ENCODE assay signal across 8 cellular contexts in genomic region chr20:43658068-43658722, GRCh38. TPM values are rescaled to one million over a fixed set of nuclear protein-coding genes. Genes with fewer than 3 reads are reported as not detected.
DNase-seq lines count a peak whose midpoint lies in the region; ATAC-seq and TF ChIP-seq lines count a peak whose summit lies in the region.

No MANE protein-coding gene starts in this region.

- peak overlapping the region; percentile 69 for H3K27ac Mint-ChIP-seq in activated CD4-positive, alpha-beta memory T cell treated with anti-CD3 and anti-CD28 coated beads, Interleukin-2, amount 10 ng/mL, durations not matched to agents 7 days and 5 days

- CTCF ChIA-PET in activated CD4-positive, alpha-beta memory T cell treated with anti-CD3 and anti-CD28 coated beads, Interleukin-2, amount 10 ng/mL, durations not matched to agents 7 days and 5 days (lab: Charles Lee), result interaction anchor here (0.6 kb wide), 1 partner anchor 146 kb away, joined by 3 read pairs; no protein-coding TSS in a partner anchor

- peak; percentile 31 for TF ChIP-seq CTCF in foreskin keratinocyte (conservative IDR thresholded peaks at IDR 0.05)

- no peaks in the 10 kb centered on the region for H3K36me3 ChIP-seq in skeletal muscle tissue (ENCODE audit: control insufficient read depth in 3 of 3, insufficient read depth in 3 of 3, low read length in 3 of 3)

- H3K4me1 Mint-ChIP-seq in activated CD4-positive, alpha-beta memory T cell treated with anti-CD3 and anti-CD28 coated beads, Interleukin-2, amount 10 ng/mL, durations not matched to agents 7 days and 5 days, result peaks cover 18% of the 10 kb centered on the region

- peak; percentile 29 for DNase-seq in activated CD4-positive, alpha-beta memory T cell treated with anti-CD3 and anti-CD28 coated beads, Interleukin-2, amount 10 ng/mL, durations not matched to agents 7 days and 5 days
- peak; percentile 9 to 11 for DNase-seq in foreskin keratinocyte
- DNase-seq in GOT3 (lab: John Stamatoyannopoulos, UW), result no peak
- DNase-seq in NAMALWA (ENCODE audit: low spot score), result no peak

- no peaks in the 10 kb centered on the region for H3K27me3 Mint-ChIP-seq in activated CD4-positive, alpha-beta memory T cell treated with anti-CD3 and anti-CD28 coated beads, Interleukin-2, amount 10 ng/mL, durations not matched to agents 7 days and 5 days

- peak overlapping the region; percentile 92 for H3K27ac ChIP-seq in foreskin keratinocyte
- no peak overlapping the region for H3K27ac ChIP-seq in skeletal muscle tissue (ENCODE audit: low read depth, low read length)

- H3K9ac ChIP-seq in skeletal muscle tissue (ENCODE audit: low read depth in 1 of 3, low read length in 3 of 3), result peak overlapping the region; percentile 25 to 80 (median 72)

- peak overlapping the region; percentile 68 to 88 (median 86) for H3K4me3 ChIP-seq in skeletal muscle tissue (ENCODE audit: low read length in 3 of 3)

- H3K27me3 ChIP-seq in foreskin keratinocyte, result no peaks in the 10 kb centered on the region
- peaks cover 0 to 7% (median 5%) of the 10 kb centered on the region in 3 donors for H3K27me3 ChIP-seq in skeletal muscle tissue (ENCODE audit: control insufficient read depth in 3 of 3, insufficient read depth in 3 of 3, low read length in 3 of 3)

- peak overlapping the region; percentile 91 for H3K4me3 Mint-ChIP-seq in activated CD4-positive, alpha-beta memory T cell treated with anti-CD3 and anti-CD28 coated beads, Interleukin-2, amount 10 ng/mL, durations not matched to agents 7 days and 5 days

- H3K36me3 Mint-ChIP-seq in activated CD4-positive, alpha-beta memory T cell treated with anti-CD3 and anti-CD28 coated beads, Interleukin-2, amount 10 ng/mL, durations not matched to agents 7 days and 5 days (ENCODE audit: low read depth), result no peaks in the 10 kb centered on the region

- ATAC-seq in GM18502 (IDR thresholded peaks at IDR 0.05; ENCODE audit: poor library complexity, unreplicated experiment) (peak; percentile 23), HG03571 (IDR thresholded peaks at IDR 0.05; ENCODE audit: unreplicated experiment) (peak; percentile 11), foreskin keratinocyte (peak; percentile 58), HG03280 (IDR thresholded peaks at IDR 0.05; ENCODE audit: unreplicated experiment) (no peak)

- H3K4me1 ChIP-seq in foreskin keratinocyte, result no peaks in the 10 kb centered on the region
- peaks cover 5 to 11% (median 10%) of the 10 kb centered on the region in 3 donors for H3K4me1 ChIP-seq in skeletal muscle tissue (ENCODE audit: control insufficient read depth in 3 of 3, insufficient read depth in 3 of 3, low read length in 3 of 3)

- H3K9me3 Mint-ChIP-seq in activated CD4-positive, alpha-beta memory T cell treated with anti-CD3 and anti-CD28 coated beads, Interleukin-2, amount 10 ng/mL, durations not matched to agents 7 days and 5 days, result no peaks in the 10 kb centered on the region

- POLR2A ChIA-PET in activated CD4-positive, alpha-beta memory T cell treated with anti-CD3 and anti-CD28 coated beads, Interleukin-2, amount 10 ng/mL, durations not matched to agents 7 days and 5 days (lab: Charles Lee), result no interaction called here

- H3K9me3 ChIP-seq in skeletal muscle tissue (ENCODE audit: control insufficient read depth in 3 of 3, low read length in 3 of 3), result no peaks in the 10 kb centered on the region

RNA-seq across cellular contexts. Expression of gene MYBL2, which starts 8.7 kb away (rescaled TPM):
- 10 to 100 TPM; 73.5 to 76.6 TPM for total RNA-seq in activated CD4-positive, alpha-beta memory T cell treated with anti-CD3 and anti-CD28 coated beads, Interleukin-2, amount 10 ng/mL, durations not matched to agents 7 days and 5 days
- total RNA-seq in foreskin keratinocyte (46.7 and 66.7 TPM in 2 replicates), skeletal muscle tissue (3.1 TPM)
- polyA plus RNA-seq in foreskin keratinocyte, result 60.5 and 74.9 TPM in 2 replicates

Comparison
In these comparisons a context has a peak if more than half of its experiments do, and no peak if none do; other contexts are left out.
1. DNase-seq: peak in activated CD4-positive, alpha-beta memory T cell treated with anti-CD3 and anti-CD28 coated beads, Interleukin-2, amount 10 ng/mL, durations not matched to agents 7 days and 5 days (single experiment) and foreskin keratinocyte (2 of 2); none in GOT3 (single experiment) and NAMALWA (single experiment).
2. RNA of gene MYBL2, which starts 8.7 kb away (total RNA-seq): 73.5 to 76.6 TPM in activated CD4-positive, alpha-beta memory T cell treated with anti-CD3 and anti-CD28 coated beads, Interleukin-2, amount 10 ng/mL, durations not matched to agents 7 days and 5 days and 46.7 to 66.7 TPM in foreskin keratinocyte; 3.1 TPM in skeletal muscle tissue (single experiment); every median in the first group is over 10 times any median in the second.